8 cellular contexts compared by ENCODE assay signal in genomic region chr12:128817115-128818015, GRCh38. TPM values are rescaled to one million over a fixed set of nuclear protein-coding genes. Genes with fewer than 3 reads are reported as not detected.
DNase-seq lines count a peak whose midpoint lies in the region; ATAC-seq and TF ChIP-seq lines count a peak whose summit lies in the region.

No MANE protein-coding gene starts in this region.

- H3K4me1 ChIP-seq in body of pancreas (peaks cover 56% of the 10 kb centered on the region), left lung (peaks cover 10 to 68% of the 10 kb centered on the region in 2 donors), upper lobe of left lung (peaks cover 24 to 47% (median 38%) of the 10 kb centered on the region in 4 donors)
- peaks cover 4% of the 10 kb centered on the region for H3K4me1 ChIP-seq in effector memory CD4-positive, alpha-beta T cell (ENCODE audit: control insufficient read depth, insufficient read depth, low read length, poor library complexity, severe bottlenecking)

- H3K27me3 ChIP-seq in body of pancreas: no peaks in the 10 kb centered on the region
- H3K27me3 ChIP-seq in left lung: no peaks in the 10 kb centered on the region
- no peaks in the 10 kb centered on the region for H3K27me3 ChIP-seq in upper lobe of left lung
- H3K27me3 ChIP-seq in effector memory CD4-positive, alpha-beta T cell (replicated peaks; ENCODE audit: control insufficient read depth, insufficient read depth, low read length, poor library complexity, severe bottlenecking): no peaks in the 10 kb centered on the region

- TF ChIP-seq POLR2A in body of pancreas (IDR thresholded peaks at IDR 0.05): peak in 1 of 3 donors; percentile 8
- no peak for TF ChIP-seq POLR2A in upper lobe of left lung (IDR thresholded peaks at IDR 0.05)

- DNase-seq in GM04503 (ENCODE audit: low read depth): peak; percentile 61
- peak; percentile 43 for DNase-seq in HT1080 (ENCODE audit: low read depth)
- DNase-seq in body of pancreas: peak; percentile 54 to 76 (median 74)
- peak in 1 of 2 donors; percentile 56 for DNase-seq in left lung
- DNase-seq in upper lobe of left lung: peak in 1 of 2 donors; percentile 64
- no peak for DNase-seq in NCI-H226
- no peak for DNase-seq in effector memory CD4-positive, alpha-beta T cell

- intact Hi-C loops in body of pancreas (cut with DNase I) (no loop called here), left lung (cut with DNase I) (no loop called here)

- no peak for TF ChIP-seq EP300 in upper lobe of left lung (IDR thresholded peaks at IDR 0.05)

- TF ChIP-seq CTCF in body of pancreas (IDR thresholded peaks at IDR 0.05) (peak in 1 of 7 experiments; percentile 7), left lung (IDR thresholded peaks at IDR 0.05) (no peak), upper lobe of left lung (IDR thresholded peaks at IDR 0.05) (no peak)

- H3K36me3 ChIP-seq in body of pancreas (replicated peaks in 1 of 2; ENCODE audit: insufficient read depth in 1 of 2, low read depth in 2 of 2) (peaks cover 0 to 2% of the 10 kb centered on the region in 2 donors), left lung (peaks cover 0 to 23% of the 10 kb centered on the region in 2 donors), upper lobe of left lung (peaks cover 0 to 30% (median 12%) of the 10 kb centered on the region in 4 donors)
- H3K36me3 ChIP-seq in effector memory CD4-positive, alpha-beta T cell (ENCODE audit: control insufficient read depth, insufficient read depth, low read length): peaks cover 10% of the 10 kb centered on the region

- WGBS in body of pancreas, 2 donors: 36 to 41% methylated on average over 8 of the region's 8 CpGs
- 50 to 55% methylated on average over 8 of the region's 8 CpGs for WGBS in upper lobe of left lung, 2 donors

- H3K9me3 ChIP-seq in body of pancreas: no peaks in the 10 kb centered on the region
- H3K9me3 ChIP-seq in left lung: no peaks in the 10 kb centered on the region
- H3K9me3 ChIP-seq in upper lobe of left lung: no peaks in the 10 kb centered on the region
- no peaks in the 10 kb centered on the region for H3K9me3 ChIP-seq in effector memory CD4-positive, alpha-beta T cell (ENCODE audit: control insufficient read depth, low read length)

- ATAC-seq in GM21390 (IDR thresholded peaks at IDR 0.05; ENCODE audit: unreplicated experiment): peak; percentile 39
- ATAC-seq in body of pancreas: peak; percentile 89
- peak; percentile 45 for ATAC-seq in left lung
- peak in 1 of 2 donors; percentile 50 for ATAC-seq in upper lobe of left lung (ENCODE audit: low FRiP score in 2 of 2)

- no peak overlapping the region for H3K4me3 ChIP-seq in body of pancreas
- H3K4me3 ChIP-seq in left lung: no peak overlapping the region
- H3K4me3 ChIP-seq in upper lobe of left lung: no peak overlapping the region
- no peak overlapping the region for H3K4me3 ChIP-seq in effector memory CD4-positive, alpha-beta T cell (ENCODE audit: insufficient read depth, low read depth, low read length, poor library complexity, severe bottlenecking)

- peak overlapping the region; percentile 21 to 71 (median 53) for H3K27ac ChIP-seq in body of pancreas
- H3K27ac ChIP-seq in left lung: peak overlapping the region; percentile 21 to 92
- H3K27ac ChIP-seq in upper lobe of left lung: peak overlapping the region; percentile 44 to 95 (median 58)
- H3K27ac ChIP-seq in effector memory CD4-positive, alpha-beta T cell (ENCODE audit: insufficient read depth, low read length, poor library complexity, severe bottlenecking): no peak overlapping the region

RNA-seq across cellular contexts. Expression of gene SLC15A4, which starts 6.4 kb away (rescaled TPM):
- 22.8 and 29.7 TPM in 2 replicates for total RNA-seq in HT1080 (2014; rRNA removed; shearing (Covaris generic))
- 31.6 and 43.0 TPM in 2 replicates for polyA plus RNA-seq in HT1080 (2015; cell fraction: cytosol; rRNA removed)
- polyA plus RNA-seq in HT1080 (2015; cell fraction: nucleus; rRNA removed): 50.6 and 54.4 TPM in 2 replicates
- total RNA-seq in body of pancreas: 10 to 100 TPM; 14.5 to 21.0 TPM
- 10 to 100 TPM; 29.6 to 38.2 TPM for total RNA-seq in left lung
- total RNA-seq in upper lobe of left lung: 10 to 100 TPM; 21.0 to 58.7 (median 32.8) TPM

RNA-seq across cellular contexts. Expression of gene GLT1D1, which starts 35.9 kb away (rescaled TPM):
- not detected in 2 replicates for total RNA-seq in HT1080 (2014; rRNA removed; shearing (Covaris generic))
- not detected in 2 replicates for polyA plus RNA-seq in HT1080 (2015; cell fraction: cytosol; rRNA removed)
- not detected in 2 replicates for polyA plus RNA-seq in HT1080 (2015; cell fraction: nucleus; rRNA removed)
- total RNA-seq in body of pancreas (not detected), left lung (10 to 100 TPM in 1 of 2 donors, 1 to 10 TPM in 1; 1.0 to 17.6 TPM), upper lobe of left lung (1 to 10 TPM; 4.1 to 8.3 (median 6.5) TPM)

Comparison
In these comparisons a context has a peak if more than half of its experiments do, and no peak if none do; other contexts are left out.
1. DNase-seq: peak in GM04503 (single experiment), HT1080 (single experiment) and body of pancreas (4 of 4); none in NCI-H226 (single experiment) and effector memory CD4-positive, alpha-beta T cell (0 of 3).